Comparison of ENCODE assay signal across 9 cellular contexts in genomic region chr20:33689973-33690372, GRCh38. TPM values are rescaled to one million over a fixed set of nuclear protein-coding genes. Genes with fewer than 3 reads are reported as not detected.
DNase-seq lines count a peak whose midpoint lies in the region; ATAC-seq, FAIRE-seq and TF ChIP-seq lines count a peak whose summit lies in the region.
"Had no signal": no experiment of that assay in that cellular context is flagged by ENCODE, and none has a peak within 500 bp of the region (broad histone marks: within the 10 kb centered on the region; RNA-seq: fewer than 3 reads in every experiment).

No MANE protein-coding gene starts in this region.

- intact Hi-C loops in CD14-positive monocyte (cut with micrococcal nuclease), result loop anchor here (5.0 to 10.0 kb wide), 2 partner anchors 32 to 45 kb away; partner anchors contain the start of genes PXMP4 (in 1 of the 2) and ZNF341 (in 1 of the 2)

- no peaks in the 10 kb centered on the region for H3K9me3 Mint-ChIP-seq in CD14-positive monocyte
- no peaks in the 10 kb centered on the region for H3K9me3 Mint-ChIP-seq in activated T-cell treated with anti-CD3 and anti-CD28 coated beads, Interleukin-2, amount 50 U/mL, for 72 hours

- no peaks in the 10 kb centered on the region for H3K27me3 ChIP-seq in layer of hippocampus (ENCODE audit: control insufficient read depth, insufficient read depth, low read length)

- no peak for FAIRE-seq in GM19239 (lab: Jason Lieb, UNC)
- FAIRE-seq: keratinocyte had no signal

- H3K27ac ChIP-seq in layer of hippocampus (ENCODE audit: low read depth, low read length), result peak overlapping the region; percentile 76

- H3K36me3 Mint-ChIP-seq in CD14-positive monocyte, result no peaks in the 10 kb centered on the region
- peaks cover 3 to 4% of the 10 kb centered on the region in 2 donors for H3K36me3 Mint-ChIP-seq in activated T-cell treated with anti-CD3 and anti-CD28 coated beads, Interleukin-2, amount 50 U/mL, for 72 hours (ENCODE audit: insufficient read depth in 2 of 2)

- peak overlapping the region; percentile 47 to 76 for H3K4me3 Mint-ChIP-seq in CD14-positive monocyte
- H3K4me3 Mint-ChIP-seq in activated T-cell treated with anti-CD3 and anti-CD28 coated beads, Interleukin-2, amount 50 U/mL, for 72 hours, result peak overlapping the region; percentile 78 to 83

- H3K4me1 Mint-ChIP-seq in CD14-positive monocyte, result peaks cover 42% of the 10 kb centered on the region
- peaks cover 55% of the 10 kb centered on the region for H3K4me1 Mint-ChIP-seq in activated T-cell treated with anti-CD3 and anti-CD28 coated beads, Interleukin-2, amount 50 U/mL, for 72 hours (ENCODE audit: low read depth)

- TF ChIP-seq CTCF in CD14-positive monocyte (IDR thresholded peaks at IDR 0.05), result no peak

- peak overlapping the region in 4 of 7 donors; percentile 21 to 68 (median 37) for H3K27ac Mint-ChIP-seq in CD14-positive monocyte
- H3K27ac Mint-ChIP-seq in activated T-cell treated with anti-CD3 and anti-CD28 coated beads, Interleukin-2, amount 50 U/mL, for 72 hours, result peak overlapping the region; percentile 88

- H3K27me3 Mint-ChIP-seq in CD14-positive monocyte (ENCODE audit: low read depth in 3 of 3), result no peaks in the 10 kb centered on the region
- no peaks in the 10 kb centered on the region for H3K27me3 Mint-ChIP-seq in activated T-cell treated with anti-CD3 and anti-CD28 coated beads, Interleukin-2, amount 50 U/mL, for 72 hours (ENCODE audit: low read depth)

- DNase-seq in CD14-positive monocyte (ENCODE audit: low spot score) (no peak), NOMO-1 treated with DMSO at 0.1 percent for 48 hours (lab: John Stamatoyannopoulos, UW; ENCODE audit: unreplicated experiment) (peak; percentile 71), LoVo (ENCODE audit: low spot score) (no peak), GM19239 (ENCODE audit: insufficient read length, low spot score) (no peak), NCI-H1048 (lab: John Stamatoyannopoulos, UW) (no peak)
- peak; percentile 68 to 82 for DNase-seq in activated T-cell treated with anti-CD3 and anti-CD28 coated beads, Interleukin-2, amount 50 U/mL, for 72 hours

- peak; percentile 32 to 42 for ATAC-seq in activated T-cell treated with anti-CD3 and anti-CD28 coated beads, Interleukin-2, amount 50 U/mL, for 72 hours (replicated peaks in 1 of 2)
- no peak for ATAC-seq in HG02759 (IDR thresholded peaks at IDR 0.05; ENCODE audit: unreplicated experiment)

RNA-seq across cellular contexts. Expression of gene E2F1, which starts 3.8 kb away (rescaled TPM):
- polyA plus RNA-seq in CD14-positive monocyte, result under 1 TPM in 1 of 2 donors, not detected in 1; 0.17 TPM
- total RNA-seq in activated T-cell treated with anti-CD3 and anti-CD28 coated beads, Interleukin-2, amount 50 U/mL, for 72 hours, result 10 to 100 TPM; 64.5 to 81.5 TPM

RNA-seq across cellular contexts. Expression of gene NECAB3, which starts 15.7 kb away (rescaled TPM):
- polyA plus RNA-seq in CD14-positive monocyte, result 1 to 10 TPM; 1.3 to 1.8 TPM
- total RNA-seq in activated T-cell treated with anti-CD3 and anti-CD28 coated beads, Interleukin-2, amount 50 U/mL, for 72 hours, result 10 to 100 TPM; 18.5 to 18.8 TPM

RNA-seq across cellular contexts. Expression of gene ACTL10, which starts 23.2 kb away (rescaled TPM):
- 1 to 10 TPM; 1.1 to 1.2 TPM for polyA plus RNA-seq in CD14-positive monocyte
- total RNA-seq in activated T-cell treated with anti-CD3 and anti-CD28 coated beads, Interleukin-2, amount 50 U/mL, for 72 hours, result 1 to 10 TPM; 1.4 to 1.8 TPM

RNA-seq across cellular contexts. Expression of gene C20orf144, which starts 27.8 kb away (rescaled TPM):
- not detected for polyA plus RNA-seq in CD14-positive monocyte
- total RNA-seq in activated T-cell treated with anti-CD3 and anti-CD28 coated beads, Interleukin-2, amount 50 U/mL, for 72 hours, result under 1 TPM; 0.17 to 0.23 TPM

RNA-seq across cellular contexts. Expression of gene PXMP4, which starts 30.1 kb away (rescaled TPM):
- polyA plus RNA-seq in CD14-positive monocyte, result 10 to 100 TPM in 1 of 2 donors, 1 to 10 TPM in 1; 9.0 to 11.4 TPM
- 10 to 100 TPM; 12.8 to 16.9 TPM for total RNA-seq in activated T-cell treated with anti-CD3 and anti-CD28 coated beads, Interleukin-2, amount 50 U/mL, for 72 hours

Comparison
In these comparisons a context has a peak if more than half of its experiments do, and no peak if none do; other contexts are left out.
1. DNase-seq: peak in NOMO-1 treated with DMSO at 0.1 percent for 48 hours (single experiment) and activated T-cell treated with anti-CD3 and anti-CD28 coated beads, Interleukin-2, amount 50 U/mL, for 72 hours (2 of 2); none in CD14-positive monocyte (single experiment), LoVo (single experiment), GM19239 (single experiment) and NCI-H1048 (single experiment).